ENCODE assay signal across 8 cellular contexts in genomic region chr1:9181176-9181906, GRCh38. TPM values are rescaled to one million over a fixed set of nuclear protein-coding genes. Genes with fewer than 3 reads are reported as not detected.
DNase-seq lines count a peak whose midpoint lies in the region; ATAC-seq, FAIRE-seq and TF ChIP-seq lines count a peak whose summit lies in the region.

No MANE protein-coding gene starts in this region.

- TF ChIP-seq RAD21 in H1 (IDR thresholded peaks at IDR 0.05 in 1 of 2, conservative IDR thresholded peaks at IDR 0.05 in 1 of 2; ENCODE audit: low read depth in 2 of 2, low read length in 2 of 2), result peak; percentile 38 to 58

- peak; percentile 93 for TF ChIP-seq CTCF in AG04450 (IDR thresholded peaks at IDR 0.05; ENCODE audit: low read depth, low read length)
- TF ChIP-seq CTCF in H1 (IDR thresholded peaks at IDR 0.05; ENCODE audit: control extremely low read depth in 1 of 3, insufficient read depth in 1 of 3, low read depth in 1 of 3, low read length in 3 of 3), result peak; percentile 79 to 97 (median 88)

- CTCF ChIA-PET in AG04450 (lab: Charles Lee), result interaction anchor here (0.5 to 1.4 kb wide), 16 partner anchors 9 to 355 kb away, joined by 3 to 8 read pairs (median 4); partner anchors contain the start of gene H6PD
- CTCF ChIA-PET in H1 (lab: Charles Lee; ENCODE audit: partially characterized antibody), result interaction anchor here (0.6 to 6.8 kb wide), 18 partner anchors 9 to 919 kb away, joined by 3 to 45 read pairs (median 4); partner anchors contain the start of gene H6PD

- H3K23ac ChIP-seq in H1 (ENCODE audit: insufficient read length), result no peak overlapping the region

- H3K27ac ChIP-seq in AG04450 (ENCODE audit: low read depth, low read length) (peak overlapping the region; percentile 84), H1 (ENCODE audit: low read depth, low read length) (no peak overlapping the region), mesodermal cell (ENCODE audit: low read depth, low read length, severe bottlenecking) (peak overlapping the region; percentile 69)

- H3K9me3 ChIP-seq in AG04450 (ENCODE audit: control insufficient read depth, insufficient read depth, low read length), result no peaks in the 10 kb centered on the region; the same call in 1 of the 2 replicates
- 0 out of 4 replicates have a peak, but pooled peaks cover 0 to 4% of the 10 kb centered on the region in 2 experiments for H3K9me3 ChIP-seq in H1 (ENCODE audit: insufficient read depth in 2 of 2, low read depth in 1 of 2, low read length in 1 of 2)
- H3K9me3 ChIP-seq in mesodermal cell (ENCODE audit: control insufficient read depth, low read length), result no peaks in the 10 kb centered on the region

- no peak overlapping the region for H2AFZ ChIP-seq in H1 (ENCODE audit: low read length)

- H3K18ac ChIP-seq in H1 (ENCODE audit: extremely low read depth, low read length), result peak overlapping the region; percentile 84

- peak overlapping the region; percentile 64 to 97 for H3K4me2 ChIP-seq in H1 (ENCODE audit: insufficient read depth in 1 of 2, low read depth in 2 of 2, low read length in 2 of 2)

- H3K23me2 ChIP-seq in H1 (ENCODE audit: low read depth, low read length), result peaks cover 20% of the 10 kb centered on the region

- ATAC-seq in GM19035 (IDR thresholded peaks at IDR 0.05; ENCODE audit: unreplicated experiment) (peak; percentile 43), HG03439 (IDR thresholded peaks at IDR 0.05; ENCODE audit: unreplicated experiment) (no peak)

- H3K14ac ChIP-seq in H1 (ENCODE audit: insufficient read length), result no peak overlapping the region

- peak overlapping the region; percentile 16 for H2BK120ac ChIP-seq in H1 (replicated peaks; ENCODE audit: low read depth, low read length)

- H3K79me1 ChIP-seq in H1 (ENCODE audit: low read depth, low read length), result peaks cover 15% of the 10 kb centered on the region

- no peak overlapping the region for H2BK12ac ChIP-seq in H1 (ENCODE audit: low read depth, low read length)

- POLR2A ChIA-PET in AG04450 (lab: Yijun Ruan, JAX), result interaction anchor here (0.6 to 0.7 kb wide), 2 partner anchors 53 kb away, joined by 3 to 5 read pairs; partner anchors contain the start of gene H6PD
- POLR2A ChIA-PET in H1 (lab: Charles Lee; ENCODE audit: partially characterized antibody), result interaction anchor here (1.6 kb wide), 1 partner anchor 36 kb away, joined by 3 read pairs; no protein-coding TSS in a partner anchor

- H4K91ac ChIP-seq in H1 (replicated peaks; ENCODE audit: insufficient read length, low read length), result peak overlapping the region; percentile 97

- peak overlapping the region; percentile 49 for H4K5ac ChIP-seq in H1 (ENCODE audit: insufficient read length, low read depth, low read length)

- H2BK20ac ChIP-seq in H1 (ENCODE audit: low read length), result no peak overlapping the region

- TF ChIP-seq POLR2A in H1 (IDR thresholded peaks at IDR 0.05; ENCODE audit: control extremely low read depth in 1 of 2, low read depth in 2 of 2, low read length in 2 of 2), result no peak; a peak in 1 of 3 replicates

- peak overlapping the region; percentile 84 for H3K4me3 ChIP-seq in AG04450 (ENCODE audit: low read depth, low read length)
- H3K4me3 ChIP-seq in H1 (ENCODE audit: extremely low read depth in 1 of 4, insufficient read depth in 2 of 4, low read depth in 3 of 4, low read length in 4 of 4), result peak overlapping the region; percentile 54 to 87 (median 78)
- peak overlapping the region; percentile 89 for H3K4me3 ChIP-seq in mesodermal cell (ENCODE audit: extremely low read depth, insufficient read depth, low read length, poor library complexity, severe bottlenecking)

- H3K56ac ChIP-seq in H1 (replicated peaks; ENCODE audit: insufficient read length, low read depth, low read length), result peak overlapping the region; percentile 83

- TF ChIP-seq EP300 in H1 (IDR thresholded peaks at IDR 0.05; ENCODE audit: borderline replicate concordance in 1 of 2, low read depth in 2 of 2, low read length in 2 of 2), result no peak

- FAIRE-seq in H1 (lab: Jason Lieb, UNC), result peak; percentile 71

- peaks cover 5 to 13% of the 10 kb centered on the region in 2 experiments for H4K20me1 ChIP-seq in H1 (replicated peaks in 1 of 2; ENCODE audit: control insufficient read depth in 1 of 2, insufficient read depth in 2 of 2, low read length in 2 of 2)

- H3K27me3 ChIP-seq in AG04450 (ENCODE audit: control insufficient read depth, insufficient read depth, low read length) (no peaks in the 10 kb centered on the region), H1 (replicated peaks in 1 of 4; ENCODE audit: control insufficient read depth in 3 of 4, extremely low read depth in 1 of 4, insufficient read depth in 3 of 4, low read length in 3 of 4) (peaks cover 0 to 23% (median 12%) of the 10 kb centered on the region in 4 experiments; a peak in 5 of 7 replicates)

- no peak for DNase-seq in AG04450 (ENCODE audit: low read depth, low spot score)
- DNase-seq in NCI-H2081 treated with DMSO at 0.1 percent for 48 hours (lab: John Stamatoyannopoulos, UW), result peak; percentile 38
- DNase-seq in activated CD8-positive, alpha-beta memory T cell treated with anti-CD3 and anti-CD28 coated beads for 24 hours, result peak; percentile 90
- DNase-seq in H1 (ENCODE audit: low read depth in 1 of 2, low spot score in 2 of 2), result peak in 1 of 2 experiments; percentile 97
- DNase-seq in stimulated activated CD8-positive, alpha-beta memory T cell treated with anti-CD3 and anti-CD28 coated beads, Interleukin-2, amount 100 ng/mL, for 48 hours (ENCODE audit: low read depth in 2 of 2), result peak; percentile 68

- 10% methylated on average over 19 of the region's 19 CpGs; no CpG with 5 or more reads in 1 of the 2 experiments for WGBS in H1 (ENCODE audit: extremely low coverage in 1 of 2, insufficient coverage in 1 of 2, insufficient read length in 1 of 2, insufficient replicate concordance in 2 of 2, low coverage in 1 of 2, low lambda C conversion rate in 2 of 2, missing lambda C conversion rate in 1 of 2), 2 experiments
- WGBS in mesodermal cell (ENCODE audit: insufficient coverage in 2 of 2), 2 experiments, result 15 to 16% methylated on average over 13 to 14 of the region's 19 CpGs

- H3K4me1 ChIP-seq in H1 (replicated peaks in 1 of 4; ENCODE audit: control insufficient read depth in 3 of 4, insufficient read depth in 4 of 4, low read length in 3 of 4) (peaks cover 4 to 13% (median 7%) of the 10 kb centered on the region in 4 experiments; a peak in 6 of 7 replicates), mesodermal cell (ENCODE audit: control insufficient read depth, insufficient read depth, low read length, poor library complexity, severe bottlenecking) (peaks cover 11% of the 10 kb centered on the region)

- no peak overlapping the region for H2BK15ac ChIP-seq in H1 (ENCODE audit: low read length)

- peak overlapping the region; percentile 69; the same call in 1 of the 2 replicates for H2BK5ac ChIP-seq in H1 (ENCODE audit: low read depth, low read length)

- H3K9ac ChIP-seq in H1 (replicated peaks in 1 of 4; ENCODE audit: extremely low read depth in 1 of 4, low read depth in 3 of 4, low read length in 3 of 4), result peak overlapping the region in 3 of 4 experiments; percentile 25 to 73 (median 69); a peak in 4 of 7 replicates

- peaks cover 5 to 46% of the 10 kb centered on the region in 2 experiments; a peak in 3 of 4 replicates for H3K79me2 ChIP-seq in H1 (ENCODE audit: control insufficient read depth in 1 of 2, insufficient read depth in 2 of 2, low read length in 2 of 2)

- no peak overlapping the region for H2AK5ac ChIP-seq in H1 (ENCODE audit: low read depth, low read length)

- H3K4ac ChIP-seq in H1 (replicated peaks; ENCODE audit: insufficient read length, low read depth, low read length), result no peak overlapping the region

- H3K36me3 ChIP-seq in H1 (ENCODE audit: control insufficient read depth in 2 of 4, insufficient read depth in 4 of 4, low read length in 3 of 4) (peaks cover 0 to 4% (median 2%) of the 10 kb centered on the region in 4 experiments; a peak in 1 of 8 replicates), mesodermal cell (ENCODE audit: control insufficient read depth, insufficient read depth, low read length) (peaks cover 65% of the 10 kb centered on the region)

- no peak overlapping the region; the same call in 1 of the 2 replicates for H4K8ac ChIP-seq in H1 (ENCODE audit: extremely low read depth, insufficient read depth, low read length)

TF ChIP-seq in H1, 55 proteins besides CTCF, POLR2A, EP300 and RAD21 (continues in another document):
- TF ChIP-seq POLR2AphosphoS5 (IDR thresholded peaks at IDR 0.05; ENCODE audit: low read depth, low read length) (peak; percentile 55), POU5F1 (IDR thresholded peaks at IDR 0.05; ENCODE audit: low read depth, low read length) (no peak), BACH1 (IDR thresholded peaks at IDR 0.05; ENCODE audit: low read length) (0 out of 2 replicates have a peak, but pooled peaks have one; percentile 25), ASH2L (IDR thresholded peaks at IDR 0.05; ENCODE audit: low read length) (peak; percentile 39), TAF1 (IDR thresholded peaks at IDR 0.05; ENCODE audit: low read depth, low read length) (peak; percentile 53; the same call in 1 of the 2 replicates)

RNA-seq across cellular contexts. Expression of gene GPR157, which starts 52.4 kb away (rescaled TPM):
- polyA plus RNA-seq in AG04450 (2011; rRNA removed), result 1.1 TPM in 2 replicates
- 2.7 and 4.0 TPM in 2 replicates for polyA minus RNA-seq in AG04450 (2011; rRNA and poly(A)+ RNA removed)
- 9.8 and 11.0 TPM in 2 replicates for total RNA-seq in H1 (2021; fragmentation: NEBNext Ultra II Directional; extraction: Animal tissue kit (Norgen Biotek cat#: 25700))
- 1.0 and 17.5 TPM in 2 replicates for polyA plus RNA-seq in H1 (2011; rRNA removed)
- polyA plus RNA-seq in H1 (2011; cell fraction: cytosol; rRNA removed), result 0.96 TPM
- 1.7 TPM for polyA plus RNA-seq in H1 (2011; cell fraction: nucleus; rRNA removed)
- polyA plus RNA-seq in H1 (2012, experiment 1 of 2), result 1.3 to 13.1 TPM (median 7.2 TPM) in 4 replicates
- polyA plus RNA-seq in H1 (2012, experiment 2 of 2), result 28.8 TPM
- 1.3 TPM for polyA plus RNA-seq in H1 (2013, experiment 1 of 2)
- 4.2 TPM for polyA plus RNA-seq in H1 (2013, experiment 2 of 2)
- 1.0 and 2.2 TPM in 2 replicates for polyA minus RNA-seq in H1 (2011; rRNA and poly(A)+ RNA removed)
- 5.6 TPM for polyA minus RNA-seq in H1 (2011; cell fraction: cytosol; rRNA and poly(A)+ RNA removed)
- 3.2 TPM for polyA minus RNA-seq in H1 (2011; cell fraction: nucleus; rRNA and poly(A)+ RNA removed)
- 2.2 TPM for polyA plus RNA-seq in mesodermal cell (2013, experiment 1 of 2)
- 3.9 TPM for polyA plus RNA-seq in mesodermal cell (2013, experiment 2 of 2)

RNA-seq across cellular contexts. Expression of gene H6PD, which starts 53.2 kb away (rescaled TPM):
- 18.3 and 22.9 TPM in 2 replicates for polyA plus RNA-seq in AG04450 (2011; rRNA removed)
- polyA minus RNA-seq in AG04450 (2011; rRNA and poly(A)+ RNA removed), result 23.6 and 26.7 TPM in 2 replicates
- 3.8 and 4.0 TPM in 2 replicates for total RNA-seq in H1 (2021; fragmentation: NEBNext Ultra II Directional; extraction: Animal tissue kit (Norgen Biotek cat#: 25700))
- polyA plus RNA-seq in H1 (2011; rRNA removed), result 3.6 and 5.0 TPM in 2 replicates
- 3.7 TPM for polyA plus RNA-seq in H1 (2011; cell fraction: cytosol; rRNA removed)
- polyA plus RNA-seq in H1 (2011; cell fraction: nucleus; rRNA removed), result 6.8 TPM
- 3.3 to 5.0 TPM (median 3.8 TPM) in 4 replicates for polyA plus RNA-seq in H1 (2012, experiment 1 of 2)
- polyA plus RNA-seq in H1 (2012, experiment 2 of 2), result 3.4 TPM
- polyA plus RNA-seq in H1 (2013, experiment 1 of 2), result 5.8 TPM
- 4.7 TPM for polyA plus RNA-seq in H1 (2013, experiment 2 of 2)
- polyA minus RNA-seq in H1 (2011; rRNA and poly(A)+ RNA removed), result 3.8 and 3.9 TPM in 2 replicates
- 3.4 TPM for polyA minus RNA-seq in H1 (2011; cell fraction: cytosol; rRNA and poly(A)+ RNA removed)
- polyA minus RNA-seq in H1 (2011; cell fraction: nucleus; rRNA and poly(A)+ RNA removed), result 3.4 TPM
- polyA plus RNA-seq in mesodermal cell (2013, experiment 1 of 2), result 15.0 TPM
- 13.4 TPM for polyA plus RNA-seq in mesodermal cell (2013, experiment 2 of 2)
